Comparison of ENCODE assay signal across 8 cellular contexts in genomic region chr22:46296257-46297150, GRCh38. TPM values are rescaled to one million over a fixed set of nuclear protein-coding genes. Genes with fewer than 3 reads are reported as not detected.
A peak's percentile ranks its signal among the peaks of the same experiment; 100 is the strongest.
DNase-seq lines count a peak whose midpoint lies in the region; ATAC-seq and TF ChIP-seq lines count a peak whose summit lies in the region.

GTSE1 (plus strand) TSS chr22:46296870; CDS start chr22:46297401, 531 bp downstream.

- H3K36me3 Mint-ChIP-seq in activated naive CD8-positive, alpha-beta T cell treated with anti-CD3 and anti-CD28 coated beads for 36 hours, result peaks cover 42% of the 10 kb centered on the region
- H3K36me3 Mint-ChIP-seq in glutamatergic neuron (ENCODE audit: unreplicated experiment) (no peaks in the 10 kb centered on the region), osteocyte (ENCODE audit: unreplicated experiment) (peaks cover 13% of the 10 kb centered on the region)

- no peaks in the 10 kb centered on the region for H3K9me3 Mint-ChIP-seq in activated naive CD8-positive, alpha-beta T cell treated with anti-CD3 and anti-CD28 coated beads for 36 hours
- peaks cover 14% of the 10 kb centered on the region for H3K9me3 Mint-ChIP-seq in glutamatergic neuron (ENCODE audit: unreplicated experiment)
- H3K9me3 Mint-ChIP-seq in osteocyte (ENCODE audit: unreplicated experiment), result peaks cover 2% of the 10 kb centered on the region

- peak; percentile 99 for DNase-seq in GM10266 (ENCODE audit: extremely low spot score)
- peak; percentile 97 for DNase-seq in NCI-H1105 (lab: John Stamatoyannopoulos, UW)
- DNase-seq in SKM-1 treated with dmso at 0.1 percent for 144 hours (lab: John Stamatoyannopoulos, UW; ENCODE audit: unreplicated experiment), result peak; percentile 97
- peak; percentile 97 for DNase-seq in activated naive CD8-positive, alpha-beta T cell treated with anti-CD3 and anti-CD28 coated beads for 36 hours
- peak; percentile 98 for DNase-seq in glutamatergic neuron
- DNase-seq in osteocyte (ENCODE audit: extremely low spot score, unreplicated experiment), result peak; percentile 99
- DNase-seq in thyroid gland, result peak; percentile 98 to 99

- peak within 1 kb of the TSS; percentile 90 for H3K4me3 Mint-ChIP-seq in activated naive CD8-positive, alpha-beta T cell treated with anti-CD3 and anti-CD28 coated beads for 36 hours
- peak within 1 kb of the TSS; percentile 93 for H3K4me3 Mint-ChIP-seq in glutamatergic neuron (ENCODE audit: unreplicated experiment)
- peak within 1 kb of the TSS; percentile 89 for H3K4me3 Mint-ChIP-seq in osteocyte (ENCODE audit: unreplicated experiment)

- peaks cover 15% of the 10 kb centered on the region for H3K4me1 Mint-ChIP-seq in activated naive CD8-positive, alpha-beta T cell treated with anti-CD3 and anti-CD28 coated beads for 36 hours
- H3K4me1 Mint-ChIP-seq in glutamatergic neuron (ENCODE audit: low read depth, unreplicated experiment) (peaks cover 21% of the 10 kb centered on the region), osteocyte (ENCODE audit: unreplicated experiment) (peaks cover 46% of the 10 kb centered on the region)

- peaks cover 14 to 17% of the 10 kb centered on the region in 2 donors for H3K4me1 ChIP-seq in thyroid gland

- 2 to 3% methylated on average over 5 to 6 of the region's 76 CpGs for WGBS in thyroid gland, 2 donors

- H3K27me3 Mint-ChIP-seq in activated naive CD8-positive, alpha-beta T cell treated with anti-CD3 and anti-CD28 coated beads for 36 hours, result peaks cover 8% of the 10 kb centered on the region
- peaks cover 2% of the 10 kb centered on the region for H3K27me3 Mint-ChIP-seq in glutamatergic neuron (ENCODE audit: unreplicated experiment)
- H3K27me3 Mint-ChIP-seq in osteocyte (ENCODE audit: unreplicated experiment), result no peaks in the 10 kb centered on the region

- peak; percentile 45 for TF ChIP-seq CTCF in GM10266 (IDR thresholded peaks at IDR 0.05; ENCODE audit: control insufficient read depth, insufficient read depth, low read depth, missing control alignments)
- no peak for TF ChIP-seq CTCF in glutamatergic neuron (IDR thresholded peaks at IDR 0.05; ENCODE audit: partially characterized antibody, unreplicated experiment)
- TF ChIP-seq CTCF in osteocyte (IDR thresholded peaks at IDR 0.05), result peak; percentile 40
- peak in 1 of 6 experiments; percentile 38 for TF ChIP-seq CTCF in thyroid gland (IDR thresholded peaks at IDR 0.05)

- peak; percentile 89 for ATAC-seq in HG02623 (IDR thresholded peaks at IDR 0.05; ENCODE audit: unreplicated experiment)

- no peaks in the 10 kb centered on the region for H3K27me3 ChIP-seq in thyroid gland

- TF ChIP-seq POLR2A in thyroid gland (IDR thresholded peaks at IDR 0.05), result peak in 1 of 2 donors; percentile 67

- intact Hi-C loops in thyroid gland (cut with DNase I), result no loop called here

- H3K27ac ChIP-seq in thyroid gland, result peak within 1 kb of the TSS; percentile 84 to 86 (median 85)

- peak within 1 kb of the TSS; percentile 91 for H3K27ac Mint-ChIP-seq in activated naive CD8-positive, alpha-beta T cell treated with anti-CD3 and anti-CD28 coated beads for 36 hours
- H3K27ac Mint-ChIP-seq in glutamatergic neuron (ENCODE audit: unreplicated experiment) (peak within 1 kb of the TSS; percentile 89), osteocyte (ENCODE audit: unreplicated experiment) (peak within 1 kb of the TSS; percentile 97)

- peak within 1 kb of the TSS; percentile 11 to 64 (median 55) for H3K4me3 ChIP-seq in thyroid gland (replicated peaks in 1 of 3)

- H3K36me3 ChIP-seq in thyroid gland, result peaks cover 6 to 7% of the 10 kb centered on the region in 2 donors

- H3K9me3 ChIP-seq in thyroid gland, result no peaks in the 10 kb centered on the region

RNA-seq across cellular contexts. Expression of gene GTSE1, which starts in this region (rescaled TPM):
- total RNA-seq in activated naive CD8-positive, alpha-beta T cell treated with anti-CD3 and anti-CD28 coated beads for 36 hours, result 10 to 100 TPM; 37.3 to 42.0 TPM
- total RNA-seq in glutamatergic neuron (ENCODE audit: unreplicated experiment), result 7.5 TPM
- 9.4 and 10.0 TPM in 2 replicates for total RNA-seq in osteocyte
- under 1 TPM in 3 of 4 donors, not detected in 1; 0.22 to 0.27 (median 0.25) TPM for total RNA-seq in thyroid gland

Comparison
In these comparisons a context has a peak if more than half of its experiments do, and no peak if none do; other contexts are left out.
1. Peak in every context shown above with its lines: DNase-seq, ATAC-seq, H3K4me3 ChIP-seq and H3K27ac ChIP-seq.
2. Peak in DNase-seq, H3K4me3 ChIP-seq and H3K27ac ChIP-seq in thyroid gland; RNA of the gene not detected or under 1 TPM.